ENCODE assay signal across 21 cellular contexts in genomic region chr1:32404956-32405355, GRCh38. TPM values are rescaled to one million over a fixed set of nuclear protein-coding genes. Genes with fewer than 3 reads are reported as not detected.
"Had no signal": no experiment of that assay in that cellular context is flagged by ENCODE, and none has a peak within 500 bp of the region (broad histone marks: within the 10 kb centered on the region; RNA-seq: fewer than 3 reads in every experiment).

No MANE protein-coding gene starts in this region.

- H3K36me3 Mint-ChIP-seq: activated naive CD8-positive, alpha-beta T cell treated with anti-CD3 and anti-CD28 coated beads for 36 hours; naive B cell had no signal

- H3K27ac Mint-ChIP-seq: activated CD4-positive, alpha-beta T cell treated with anti-CD3 and anti-CD28 coated beads, Interleukin-2, amount 10 ng/mL, durations not matched to agents 24 days and 14 days; activated naive CD8-positive, alpha-beta T cell treated with anti-CD3 and anti-CD28 coated beads for 36 hours; activated T-helper 1 cell treated with anti-CD3 and anti-CD28 coated beads, Interleukin-12 subunit alpha, Interleukin-12 subunit beta, Interleukin-2, Interleukin-4 antibody, amounts not matched to agents 30 ng/mL and 10 ng/mL and 1 ng/mL, durations not matched to agents 14 hours and 24 hours and 36 hours; endodermal cell; WTC11 had no signal

- H3K36me3 ChIP-seq: breast epithelium, ovary, stomach, upper lobe of left lung had no signal

- DNase-seq: activated CD4-positive, alpha-beta T cell treated with anti-CD3 and anti-CD28 coated beads, Interleukin-2, amount 10 ng/mL, durations not matched to agents 24 days and 14 days; activated CD8-positive, alpha-beta memory T cell treated with anti-CD3 and anti-CD28 coated beads, Interleukin-2, amount 50 U/mL, for 48 hours; activated naive CD8-positive, alpha-beta T cell treated with anti-CD3 and anti-CD28 coated beads for 36 hours; cerebellar nuclear complex; dermis blood vessel endothelial cell; endodermal cell; erythroblast; islet precursor cell; midbrain; naive B cell; ovary; stimulated activated CD4-positive, alpha-beta T cell treated with anti-CD3 and anti-CD28 coated beads, Interleukin-12 subunit alpha, Interleukin-12 subunit beta, amount 100 ng/mL, for 4 hours; stimulated activated CD4-positive, alpha-beta T cell treated with anti-CD3 and anti-CD28 coated beads, Interleukin-2, amount 100 ng/mL, for 24 hours; stomach; T-helper 2 cell; testis; upper lobe of left lung had no signal

- H3K4me3 Mint-ChIP-seq: activated CD4-positive, alpha-beta T cell treated with anti-CD3 and anti-CD28 coated beads, Interleukin-2, amount 10 ng/mL, durations not matched to agents 24 days and 14 days; activated naive CD8-positive, alpha-beta T cell treated with anti-CD3 and anti-CD28 coated beads for 36 hours; activated T-helper 1 cell treated with anti-CD3 and anti-CD28 coated beads, Interleukin-12 subunit alpha, Interleukin-12 subunit beta, Interleukin-2, Interleukin-4 antibody, amounts not matched to agents 30 ng/mL and 10 ng/mL and 1 ng/mL, durations not matched to agents 14 hours and 24 hours and 36 hours; endodermal cell; naive B cell; WTC11 had no signal

- H3K9me3 ChIP-seq: breast epithelium, ovary, stomach, testis, upper lobe of left lung had no signal

- H3K27me3 ChIP-seq: breast epithelium, ovary, stomach, testis, upper lobe of left lung had no signal

- H3K9me3 Mint-ChIP-seq: activated CD4-positive, alpha-beta T cell treated with anti-CD3 and anti-CD28 coated beads, Interleukin-2, amount 10 ng/mL, durations not matched to agents 24 days and 14 days; activated naive CD8-positive, alpha-beta T cell treated with anti-CD3 and anti-CD28 coated beads for 36 hours; activated T-helper 1 cell treated with anti-CD3 and anti-CD28 coated beads, Interleukin-12 subunit alpha, Interleukin-12 subunit beta, Interleukin-2, Interleukin-4 antibody, amounts not matched to agents 30 ng/mL and 10 ng/mL and 1 ng/mL, durations not matched to agents 14 hours and 24 hours and 36 hours; naive B cell had no signal

- H3K4me1 ChIP-seq: breast epithelium, testis had no signal

- H3K4me3 ChIP-seq: breast epithelium, lung, ovary, stomach, testis, upper lobe of left lung had no signal

- H3K27me3 Mint-ChIP-seq: activated naive CD8-positive, alpha-beta T cell treated with anti-CD3 and anti-CD28 coated beads for 36 hours had no signal

- H3K27ac ChIP-seq: breast epithelium, ovary, stomach, testis, upper lobe of left lung had no signal

RNA-seq across cellular contexts. Expression of gene TSSK3, which starts 42.6 kb away (rescaled TPM):
- total RNA-seq: dermis blood vessel endothelial cell had no signal

RNA-seq across cellular contexts. Expression of gene ZBTB8B, which starts 59.9 kb away (rescaled TPM):
- total RNA-seq: activated CD4-positive, alpha-beta T cell treated with anti-CD3 and anti-CD28 coated beads, Interleukin-2, amount 10 ng/mL, durations not matched to agents 24 days and 14 days; activated naive CD8-positive, alpha-beta T cell treated with anti-CD3 and anti-CD28 coated beads for 36 hours; activated T-helper 1 cell treated with anti-CD3 and anti-CD28 coated beads, Interleukin-12 subunit alpha, Interleukin-12 subunit beta, Interleukin-2, Interleukin-4 antibody, amounts not matched to agents 30 ng/mL and 10 ng/mL and 1 ng/mL, durations not matched to agents 14 hours and 24 hours and 36 hours had no signal
